8 cellular contexts compared by ENCODE assay signal in the genomic region with DNA sequence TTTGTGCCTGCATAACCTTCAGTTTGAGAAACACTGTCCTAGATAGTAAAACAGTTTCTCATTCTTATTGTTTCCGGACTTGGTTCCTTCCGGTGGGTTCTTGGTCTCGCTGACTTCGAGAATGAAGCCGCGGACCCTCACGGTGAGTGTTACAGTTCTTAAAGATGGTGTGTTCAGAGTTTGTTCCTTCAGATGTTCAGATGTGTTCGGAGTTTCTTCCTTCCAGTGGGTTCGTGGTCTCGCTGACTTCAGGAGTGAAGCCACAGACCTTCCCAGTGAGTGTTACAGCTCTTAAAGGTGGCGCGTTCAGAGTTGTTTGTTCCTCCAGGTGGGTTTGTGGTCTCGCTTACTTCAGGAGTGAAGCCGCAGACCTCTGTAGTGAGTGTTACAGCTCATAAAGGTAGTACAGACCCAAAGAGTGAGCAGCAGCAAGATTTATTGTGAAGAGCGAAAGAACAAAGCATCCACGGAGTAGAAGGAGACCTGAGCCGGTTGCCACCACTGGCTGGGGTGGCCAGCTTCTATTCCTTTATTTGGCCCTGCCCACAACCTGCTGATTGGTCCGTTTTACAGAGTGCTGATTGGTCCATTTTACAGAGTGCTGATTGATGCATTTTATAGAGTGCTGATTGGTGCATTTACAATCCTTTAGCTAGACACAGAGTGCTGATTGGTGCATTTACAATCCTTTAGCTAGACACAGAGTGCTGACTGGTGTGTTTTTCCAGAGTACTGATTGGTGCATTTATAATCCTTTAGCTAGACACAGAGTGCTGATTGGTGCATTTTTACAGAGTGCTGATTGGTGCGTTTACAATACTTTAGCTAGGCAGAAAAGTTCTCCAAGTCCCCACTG. TPM values are rescaled to one million over a fixed set of nuclear protein-coding genes. Genes with fewer than 3 reads are reported as not detected.
A peak's percentile ranks its signal among the peaks of the same experiment; 100 is the strongest.
DNase-seq lines count a peak whose midpoint lies in the region; ATAC-seq and TF ChIP-seq lines count a peak whose summit lies in the region.
"Not testable (repeated sequence)": the region's sequence is repeated elsewhere in the genome, so short reads cannot be mapped to it uniquely, and the experiment has no call there.

No MANE protein-coding gene starts in this region.

- not testable (repeated sequence) for H3K9me3 ChIP-seq in upper lobe of right lung

- ATAC-seq in HG02870 (IDR thresholded peaks at IDR 0.05; ENCODE audit: unreplicated experiment), result peak; percentile 57
- peak; percentile 73 to 80 for ATAC-seq in activated T-cell treated with anti-CD3 and anti-CD28 coated beads, Interleukin-2, amount 50 U/mL, for 72 hours (replicated peaks in 1 of 2)
- ATAC-seq in activated naive CD8-positive, alpha-beta T cell treated with anti-CD3 and anti-CD28 coated beads, Interleukin-2, amount 50 U/mL, for 24 hours, result peak; percentile 50
- peak; percentile 61 to 70 (median 69) for ATAC-seq in natural killer cell
- not testable (repeated sequence) for ATAC-seq in upper lobe of right lung

- not testable (repeated sequence) for H3K27me3 ChIP-seq in upper lobe of right lung

- CTCF ChIA-PET in activated CD4-positive, alpha-beta memory T cell treated with anti-CD3 and anti-CD28 coated beads for 36 hours (lab: Charles Lee), result interaction anchor here (0.6 to 1.7 kb wide), 5 partner anchors 9 to 199 kb away, joined by 3 to 5 read pairs (median 3); a partner anchor contains a TSS

- not testable (repeated sequence) for TF ChIP-seq CTCF in natural killer cell (IDR thresholded peaks at IDR 0.05); upper lobe of right lung (IDR thresholded peaks at IDR 0.05)

- H3K27ac Mint-ChIP-seq in activated CD4-positive, alpha-beta memory T cell treated with anti-CD3 and anti-CD28 coated beads for 36 hours, result peak overlapping the region; percentile 90
- H3K27ac Mint-ChIP-seq in activated T-cell treated with anti-CD3 and anti-CD28 coated beads, Interleukin-2, amount 50 U/mL, for 72 hours, result peak overlapping the region; percentile 92
- peak overlapping the region; percentile 92 for H3K27ac Mint-ChIP-seq in activated naive CD8-positive, alpha-beta T cell treated with anti-CD3 and anti-CD28 coated beads, Interleukin-2, amount 50 U/mL, for 24 hours
- peak overlapping the region; percentile 86 to 94 for H3K27ac Mint-ChIP-seq in natural killer cell

- not testable (repeated sequence) for H3K4me3 ChIP-seq in upper lobe of right lung

- peaks cover 38% of the 10 kb centered on the region for H3K4me1 ChIP-seq in upper lobe of right lung

- peak overlapping the region; percentile 74 for H3K4me3 Mint-ChIP-seq in activated CD4-positive, alpha-beta memory T cell treated with anti-CD3 and anti-CD28 coated beads for 36 hours
- H3K4me3 Mint-ChIP-seq in activated T-cell treated with anti-CD3 and anti-CD28 coated beads, Interleukin-2, amount 50 U/mL, for 72 hours, result peak overlapping the region; percentile 82 to 93
- peak overlapping the region; percentile 77 for H3K4me3 Mint-ChIP-seq in activated naive CD8-positive, alpha-beta T cell treated with anti-CD3 and anti-CD28 coated beads, Interleukin-2, amount 50 U/mL, for 24 hours
- peak overlapping the region; percentile 81 for H3K4me3 Mint-ChIP-seq in natural killer cell

- H3K36me3 Mint-ChIP-seq in activated CD4-positive, alpha-beta memory T cell treated with anti-CD3 and anti-CD28 coated beads for 36 hours; activated T-cell treated with anti-CD3 and anti-CD28 coated beads, Interleukin-2, amount 50 U/mL, for 72 hours (ENCODE audit: insufficient read depth in 2 of 2); natural killer cell: not testable (repeated sequence)
- H3K36me3 Mint-ChIP-seq in activated naive CD8-positive, alpha-beta T cell treated with anti-CD3 and anti-CD28 coated beads, Interleukin-2, amount 50 U/mL, for 24 hours (ENCODE audit: low read depth), result peaks cover 17% of the 10 kb centered on the region

- intact Hi-C loops in activated CD4-positive, alpha-beta memory T cell treated with anti-CD3 and anti-CD28 coated beads for 36 hours (cut with micrococcal nuclease), result loop anchor here (1.0 to 10.0 kb wide), 7 partner anchors 8 to 1037 kb away; a partner anchor contains a TSS
- intact Hi-C loops in natural killer cell (cut with micrococcal nuclease), result loop anchor here (1.0 kb wide), 1 partner anchor 8 kb away; a partner anchor contains a TSS
- intact Hi-C loops in upper lobe of right lung (cut with DNase I), result not testable (repeated sequence)

- POLR2A ChIA-PET in activated CD4-positive, alpha-beta memory T cell treated with anti-CD3 and anti-CD28 coated beads for 36 hours (lab: Charles Lee), result interaction anchor here (0.8 to 1.3 kb wide), 4 partner anchors 10 to 583 kb away, joined by 3 to 4 read pairs (median 4); no protein-coding TSS in a partner anchor

- H3K9me3 Mint-ChIP-seq in activated CD4-positive, alpha-beta memory T cell treated with anti-CD3 and anti-CD28 coated beads for 36 hours; activated T-cell treated with anti-CD3 and anti-CD28 coated beads, Interleukin-2, amount 50 U/mL, for 72 hours; activated naive CD8-positive, alpha-beta T cell treated with anti-CD3 and anti-CD28 coated beads, Interleukin-2, amount 50 U/mL, for 24 hours; natural killer cell: not testable (repeated sequence)

- peak in 4 of 5 experiments; percentile 19 to 96 (median 70) for DNase-seq in T-helper 2 cell
- peak; percentile 79 for DNase-seq in activated CD4-positive, alpha-beta memory T cell treated with anti-CD3 and anti-CD28 coated beads for 36 hours
- peak; percentile 76 to 83 for DNase-seq in activated T-cell treated with anti-CD3 and anti-CD28 coated beads, Interleukin-2, amount 50 U/mL, for 72 hours
- DNase-seq in activated naive CD8-positive, alpha-beta T cell treated with anti-CD3 and anti-CD28 coated beads, Interleukin-2, amount 50 U/mL, for 24 hours, result peak; percentile 50
- peak; percentile 35 for DNase-seq in natural killer cell
- DNase-seq in stimulated activated CD8-positive, alpha-beta memory T cell treated with anti-CD3 and anti-CD28 coated beads, Interleukin-12 subunit alpha, Interleukin-12 subunit beta, amount 100 ng/mL, for 4 hours (ENCODE audit: low read depth), result peak; percentile 32
- DNase-seq in upper lobe of right lung, result not testable (repeated sequence)

- H3K27me3 Mint-ChIP-seq in activated CD4-positive, alpha-beta memory T cell treated with anti-CD3 and anti-CD28 coated beads for 36 hours; activated T-cell treated with anti-CD3 and anti-CD28 coated beads, Interleukin-2, amount 50 U/mL, for 72 hours (ENCODE audit: low read depth); activated naive CD8-positive, alpha-beta T cell treated with anti-CD3 and anti-CD28 coated beads, Interleukin-2, amount 50 U/mL, for 24 hours; natural killer cell (ENCODE audit: low read depth in 2 of 2): not testable (repeated sequence)

- H3K4me1 Mint-ChIP-seq in activated CD4-positive, alpha-beta memory T cell treated with anti-CD3 and anti-CD28 coated beads for 36 hours (ENCODE audit: low read depth), result peaks cover 69% of the 10 kb centered on the region
- H3K4me1 Mint-ChIP-seq in activated T-cell treated with anti-CD3 and anti-CD28 coated beads, Interleukin-2, amount 50 U/mL, for 72 hours (ENCODE audit: low read depth), result peaks cover 71% of the 10 kb centered on the region
- H3K4me1 Mint-ChIP-seq in activated naive CD8-positive, alpha-beta T cell treated with anti-CD3 and anti-CD28 coated beads, Interleukin-2, amount 50 U/mL, for 24 hours, result peaks cover 69% of the 10 kb centered on the region
- peaks cover 31 to 66% of the 10 kb centered on the region in 2 donors for H3K4me1 Mint-ChIP-seq in natural killer cell

- peak overlapping the region; percentile 34 for H3K27ac ChIP-seq in upper lobe of right lung

- H3K36me3 ChIP-seq in upper lobe of right lung, result not testable (repeated sequence)

RNA-seq across cellular contexts. Expression of a gene that starts 8.4 kb away (rescaled TPM):
- 10 to 100 TPM; 10.9 to 12.2 TPM for total RNA-seq in activated CD4-positive, alpha-beta memory T cell treated with anti-CD3 and anti-CD28 coated beads for 36 hours
- total RNA-seq in activated T-cell treated with anti-CD3 and anti-CD28 coated beads, Interleukin-2, amount 50 U/mL, for 72 hours, result 10 to 100 TPM; 20.6 to 24.2 TPM
- total RNA-seq in natural killer cell (10 to 100 TPM; 14.8 to 35.3 (median 28.4) TPM), upper lobe of right lung (84.1 TPM)
